In genomic region chr10:51023611-51024010, GRCh38 we compare ENCODE assay signal across 19 cellular contexts. TPM values are rescaled to one million over a fixed set of nuclear protein-coding genes. Genes with fewer than 3 reads are reported as not detected.
A peak's percentile ranks its signal among the peaks of the same experiment; 100 is the strongest.
DNase-seq lines count a peak whose midpoint lies in the region; ATAC-seq and TF ChIP-seq lines count a peak whose summit lies in the region.
"Had no signal": no experiment of that assay in that cellular context is flagged by ENCODE, and none has a peak within 500 bp of the region (broad histone marks: within the 10 kb centered on the region; RNA-seq: fewer than 3 reads in every experiment).

No MANE protein-coding gene starts in this region.

- H3K27ac ChIP-seq in sigmoid colon = peak overlapping the region; percentile 14 to 42 (median 24)
- H3K27ac ChIP-seq in uterus = peak overlapping the region; percentile 12 to 38
- H3K27ac ChIP-seq: PC-9, RWPE1, SJSA1 had no signal

- intact Hi-C loops in sigmoid colon (cut with DNase I) (no loop called here), uterus (cut with DNase I; ENCODE audit: low total_unique reads) (no loop called here)

- DNase-seq in adipocyte (ENCODE audit: low read depth) (peak; percentile 57), fibroblast of the aortic adventitia (ENCODE audit: low read depth) (peak; percentile 52), sigmoid colon (no peak), uterus (no peak), T-cell (no peak), occipital lobe (lab: John Stamatoyannopoulos, UW) (no peak)
- no peak for DNase-seq in activated naive CD4-positive, alpha-beta T cell treated with anti-CD3 and anti-CD28 coated beads, Interleukin-2, amount 10 ng/mL, durations not matched to agents 7 days and 5 days
- DNase-seq: ACHN, GF-D8, HCEC 1CT, NCI-H1092 treated with DMSO at 0.1 percent for 48 hours, NCI-H146, NCI-H2029 treated with DMSO at 0.1 percent for 48 hours, NCI-H2171, NCI-H526, PC-9 had no signal

- TF ChIP-seq POLR2A in sigmoid colon (IDR thresholded peaks at IDR 0.05) = no peak
- TF ChIP-seq POLR2A in uterus (IDR thresholded peaks at IDR 0.05) = no peak

- no peaks in the 10 kb centered on the region for H3K9me3 Mint-ChIP-seq in T-cell
- H3K9me3 Mint-ChIP-seq in activated naive CD4-positive, alpha-beta T cell treated with anti-CD3 and anti-CD28 coated beads, Interleukin-2, amount 10 ng/mL, durations not matched to agents 7 days and 5 days = no peaks in the 10 kb centered on the region
- H3K9me3 Mint-ChIP-seq: GM23338 had no signal

- H3K9me3 ChIP-seq in adipocyte (ENCODE audit: control insufficient read depth, low read length) = no peaks in the 10 kb centered on the region
- H3K9me3 ChIP-seq in sigmoid colon = no peaks in the 10 kb centered on the region
- no peaks in the 10 kb centered on the region for H3K9me3 ChIP-seq in uterus
- H3K9me3 ChIP-seq: SJSA1 had no signal

- H3K36me3 ChIP-seq in adipocyte (ENCODE audit: control insufficient read depth, insufficient read depth, low read length, severe bottlenecking) (no peaks in the 10 kb centered on the region), sigmoid colon (no peaks in the 10 kb centered on the region), uterus (no peaks in the 10 kb centered on the region)
- H3K36me3 ChIP-seq: SJSA1 had no signal

- peaks cover 50% of the 10 kb centered on the region for H3K4me1 ChIP-seq in adipocyte (ENCODE audit: control insufficient read depth, insufficient read depth, low read length)
- H3K4me1 ChIP-seq in sigmoid colon = peaks cover 0 to 41% (median 23%) of the 10 kb centered on the region in 4 donors
- peaks cover 0 to 2% of the 10 kb centered on the region in 2 donors for H3K4me1 ChIP-seq in uterus
- H3K4me1 ChIP-seq: SJSA1 had no signal

- no peaks in the 10 kb centered on the region for H3K36me3 Mint-ChIP-seq in T-cell
- no peaks in the 10 kb centered on the region for H3K36me3 Mint-ChIP-seq in activated naive CD4-positive, alpha-beta T cell treated with anti-CD3 and anti-CD28 coated beads, Interleukin-2, amount 10 ng/mL, durations not matched to agents 7 days and 5 days

- no peaks in the 10 kb centered on the region for H3K27me3 Mint-ChIP-seq in T-cell
- H3K27me3 Mint-ChIP-seq in activated naive CD4-positive, alpha-beta T cell treated with anti-CD3 and anti-CD28 coated beads, Interleukin-2, amount 10 ng/mL, durations not matched to agents 7 days and 5 days = no peaks in the 10 kb centered on the region

- TF ChIP-seq CTCF in fibroblast of the aortic adventitia (IDR thresholded peaks at IDR 0.05; ENCODE audit: insufficient read depth, low read length) (no peak), sigmoid colon (IDR thresholded peaks at IDR 0.05) (no peak), uterus (IDR thresholded peaks at IDR 0.05) (no peak)

- peak overlapping the region; percentile 59 for H3K9ac ChIP-seq in adipocyte (ENCODE audit: low read length)

- H3K27me3 ChIP-seq in adipocyte (replicated peaks; ENCODE audit: control insufficient read depth, insufficient read depth, low read length) (no peaks in the 10 kb centered on the region), sigmoid colon (no peaks in the 10 kb centered on the region), uterus (no peaks in the 10 kb centered on the region)
- H3K27me3 ChIP-seq: SJSA1 had no signal

- POLR2A ChIA-PET in T-cell (lab: Charles Lee) = no interaction called here

- no peak overlapping the region for H3K4me3 Mint-ChIP-seq in T-cell
- no peak overlapping the region for H3K4me3 Mint-ChIP-seq in activated naive CD4-positive, alpha-beta T cell treated with anti-CD3 and anti-CD28 coated beads, Interleukin-2, amount 10 ng/mL, durations not matched to agents 7 days and 5 days
- H3K4me3 Mint-ChIP-seq: GM23338 had no signal

- H3K4me3 ChIP-seq in adipocyte (ENCODE audit: low read length) (peak overlapping the region; percentile 41), fibroblast of the aortic adventitia (ENCODE audit: low read depth, low read length) (no peak overlapping the region), sigmoid colon (no peak overlapping the region), uterus (no peak overlapping the region)
- H3K4me3 ChIP-seq: GM23338, PC-9, SJSA1 had no signal

- ATAC-seq in T-cell (replicated peaks in 1 of 4) = no peak
- ATAC-seq: GM23338 had no signal

- H3K27ac Mint-ChIP-seq in T-cell = no peak overlapping the region
- no peak overlapping the region for H3K27ac Mint-ChIP-seq in activated naive CD4-positive, alpha-beta T cell treated with anti-CD3 and anti-CD28 coated beads, Interleukin-2, amount 10 ng/mL, durations not matched to agents 7 days and 5 days
- H3K27ac Mint-ChIP-seq: GM23338 had no signal

- CTCF ChIA-PET in T-cell (lab: Charles Lee) = interaction anchor here in 1 of 2 donors (0.5 kb wide), 1 partner anchor 937 kb away, joined by 4 read pairs; no protein-coding TSS in a partner anchor
- CTCF ChIA-PET in activated naive CD4-positive, alpha-beta T cell treated with anti-CD3 and anti-CD28 coated beads, Interleukin-2, amount 10 ng/mL, durations not matched to agents 7 days and 5 days (lab: Charles Lee) = no interaction called here

- TF ChIP-seq EP300 in sigmoid colon (IDR thresholded peaks at IDR 0.05) = no peak

- H3K4me1 Mint-ChIP-seq in T-cell = no peaks in the 10 kb centered on the region
- no peaks in the 10 kb centered on the region for H3K4me1 Mint-ChIP-seq in activated naive CD4-positive, alpha-beta T cell treated with anti-CD3 and anti-CD28 coated beads, Interleukin-2, amount 10 ng/mL, durations not matched to agents 7 days and 5 days

RNA-seq across cellular contexts. Expression of gene PRKG1, which starts 50.7 kb away (rescaled TPM):
- total RNA-seq in fibroblast of the aortic adventitia (ENCODE audit: low replicate concordance) (45.6 and 60.2 TPM in 2 replicates), sigmoid colon (10 to 100 TPM; 60.2 to 92.9 (median 79.1) TPM), uterus (100 to 1,000 TPM in 1 of 4 donors, 10 to 100 TPM in 3; 32.4 to 136 (median 69.6) TPM), T-cell (under 1 TPM in 4 of 5 donors, not detected in 1; 0.03 to 0.26 (median 0.19) TPM), occipital lobe (24.2 TPM)
- 1 to 10 TPM; 3.7 to 4.2 (median 4.0) TPM for polyA plus RNA-seq in sigmoid colon
- total RNA-seq: SJSA1 had no signal

Comparison
In these comparisons a context has a peak if more than half of its experiments do, and no peak if none do; other contexts are left out.
1. DNase-seq: peak in adipocyte (single experiment) and fibroblast of the aortic adventitia (single experiment); none in sigmoid colon (single experiment), uterus (0 of 2), T-cell (0 of 34), occipital lobe (single experiment) and activated naive CD4-positive, alpha-beta T cell treated with anti-CD3 and anti-CD28 coated beads, Interleukin-2, amount 10 ng/mL, durations not matched to agents 7 days and 5 days (single experiment).
2. RNA of gene PRKG1, which starts 50.7 kb away (total RNA-seq): 60.2 to 92.9 TPM in sigmoid colon, 32.4 to 136 TPM in uterus, 45.6 to 60.2 TPM in fibroblast of the aortic adventitia and 24.2 TPM in occipital lobe (single experiment); 0.03 to 0.26 TPM in T-cell; every median in the first group is over 10 times any median in the second.